ENCODE assay signal across 8 cellular contexts in the genomic region with DNA sequence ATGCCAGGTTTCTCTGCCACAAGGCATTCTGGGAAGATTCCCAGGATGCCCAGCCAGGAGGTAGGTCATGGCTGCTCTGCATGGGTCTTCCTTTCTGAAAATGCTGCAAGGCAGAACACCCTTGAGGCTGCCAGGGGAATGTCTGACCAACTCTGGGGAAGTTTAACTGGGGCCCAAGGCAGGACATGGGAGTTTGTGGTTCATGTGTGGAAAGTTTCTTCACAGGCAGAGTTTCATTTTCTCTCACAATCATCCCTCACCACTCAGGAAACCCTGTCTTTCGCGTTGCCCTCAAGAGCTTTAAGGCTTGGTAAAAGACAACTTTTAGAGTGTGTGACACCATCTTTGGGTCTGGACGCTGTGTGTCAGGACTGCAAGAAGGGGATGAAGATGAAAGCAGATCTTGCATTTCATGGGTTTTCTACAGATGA.
A peak's percentile ranks its signal among the peaks of the same experiment; 100 is the strongest.
DNase-seq lines count a peak whose midpoint lies in the region; ATAC-seq, FAIRE-seq and TF ChIP-seq lines count a peak whose summit lies in the region.

No MANE protein-coding gene starts in this region.

- H3K36me3 Mint-ChIP-seq in memory B cell = no peaks in the 10 kb centered on the region
- H3K36me3 Mint-ChIP-seq in nephron progenitor cell (ENCODE audit: low read depth) = no peaks in the 10 kb centered on the region

- in situ Hi-C loops in HepG2 (cut with HindIII; ENCODE audit: extremely low pct_ligation_motif_present, low pct_unique_long_range_greater_than_20kb) = no loop called here

- POLR2A ChIA-PET in HepG2 (lab: Yijun Ruan, JAX) = no interaction called here

- H3K4me1 ChIP-seq in adrenal gland (replicated peaks in 1 of 2) = peaks cover 17 to 24% of the 10 kb centered on the region in 2 donors
- H3K4me1 ChIP-seq in HepG2 (ENCODE audit: insufficient read depth, low read length) = no peaks in the 10 kb centered on the region

- whole genome bisulfite sequencing in adrenal gland, 4 donors = 78 to 88% (median 82%) methylated on average over 3 of the region's 3 CpGs
- WGBS in HepG2 (ENCODE audit: low lambda C conversion rate) = 100% methylated on average over 3 of the region's 3 CpGs

- DNase-seq in activated CD4-positive, alpha-beta T cell treated with anti-CD3 and anti-CD28 coated beads for 1 hour = peak; percentile 12
- DNase-seq in memory B cell (ENCODE audit: low spot score in 2 of 2) = no peak
- no peak for DNase-seq in nephron progenitor cell
- no peak for DNase-seq in adrenal gland
- DNase-seq in HepG2 (ENCODE audit: low spot score) = no peak
- no peak for DNase-seq in NCI-H146 treated with DMSO at 0.1 percent for 48 hours (lab: John Stamatoyannopoulos, UW; ENCODE audit: unreplicated experiment)

- peaks cover 13% of the 10 kb centered on the region for H3K4me1 Mint-ChIP-seq in memory B cell
- peaks cover 12% of the 10 kb centered on the region for H3K4me1 Mint-ChIP-seq in nephron progenitor cell

- FAIRE-seq in HepG2 (lab: Jason Lieb, UNC) = no peak

- no peak for TF ChIP-seq RAD21 in HepG2 (CRISPR knock-in tag; IDR thresholded peaks at IDR 0.05)

- H2AFZ ChIP-seq in HepG2 (ENCODE audit: low read length) = no peak overlapping the region

- intact Hi-C loops in adrenal gland (cut with DNase I) = no loop called here
- intact Hi-C loops in HepG2 (cut with micrococcal nuclease; ENCODE audit: unreplicated experiment) = no loop called here

- H3K27me3 ChIP-seq in adrenal gland = no peaks in the 10 kb centered on the region
- no peaks in the 10 kb centered on the region for H3K27me3 ChIP-seq in HepG2 (ENCODE audit: control insufficient read depth in 1 of 2, insufficient read depth in 2 of 2, low read length in 2 of 2)

- no peaks in the 10 kb centered on the region for H3K79me2 ChIP-seq in HepG2 (ENCODE audit: insufficient read depth, low read length)

- ATAC-seq in GM18868 (IDR thresholded peaks at IDR 0.05; ENCODE audit: unreplicated experiment) (peak; percentile 87), HG03025 (IDR thresholded peaks at IDR 0.05; ENCODE audit: low FRiP score, unreplicated experiment) (peak; percentile 67), memory B cell (ENCODE audit: low read depth) (peak; percentile 31), HepG2 (no peak)

- H3K27ac Mint-ChIP-seq in memory B cell = no peak overlapping the region
- H3K27ac Mint-ChIP-seq in nephron progenitor cell = no peak overlapping the region

- H3K9me3 ChIP-seq in adrenal gland (replicated peaks in 1 of 3) = no peaks in the 10 kb centered on the region
- no peaks in the 10 kb centered on the region for H3K9me3 ChIP-seq in HepG2 (ENCODE audit: low read length)

- H3K4me3 ChIP-seq in adrenal gland = no peak overlapping the region
- no peak overlapping the region for H3K4me3 ChIP-seq in HepG2 (replicated peaks in 1 of 3; ENCODE audit: insufficient read depth in 1 of 3, low read depth in 2 of 3, low read length in 3 of 3)

- BruUV-seq in HepG2 (replicated peaks; lab: Mats Ljungman, UMichigan) = no TSS peak

- TF ChIP-seq EP300 in HepG2 (IDR thresholded peaks at IDR 0.05; ENCODE audit: low read depth in 2 of 2, low read length in 2 of 2) (no peak), HepG2 (CRISPR knock-in tag; IDR thresholded peaks at IDR 0.05; ENCODE audit: borderline replicate concordance) (no peak)

- H3K9me3 Mint-ChIP-seq in memory B cell (no peaks in the 10 kb centered on the region), nephron progenitor cell (no peaks in the 10 kb centered on the region)

- H3K4me3 Mint-ChIP-seq in memory B cell (no peak overlapping the region), nephron progenitor cell (no peak overlapping the region)

- no peak for TF ChIP-seq CTCF in nephron progenitor cell (IDR thresholded peaks at IDR 0.05)
- TF ChIP-seq CTCF in adrenal gland (IDR thresholded peaks at IDR 0.05) = no peak
- TF ChIP-seq CTCF in HepG2 (CRISPR knock-in tag; IDR thresholded peaks at IDR 0.05) = no peak

- TF ChIP-seq POLR2A in adrenal gland (IDR thresholded peaks at IDR 0.05) = no peak
- TF ChIP-seq POLR2A in HepG2 (IDR thresholded peaks at IDR 0.05; ENCODE audit: insufficient read depth in 1 of 2, low read depth in 2 of 2, low read length in 2 of 2) = no peak

- H4K20me1 ChIP-seq in HepG2 (ENCODE audit: insufficient read depth, low read length) = no peaks in the 10 kb centered on the region

- CTCF ChIA-PET in HepG2 (lab: Yijun Ruan, JAX; ENCODE audit: low intra/inter-chr PET ratio, low total read pairs) = no interaction called here

- H3K4me2 ChIP-seq in HepG2 (ENCODE audit: low read depth, low read length) = no peak overlapping the region

- H3K27ac ChIP-seq in adrenal gland = no peak overlapping the region
- no peak overlapping the region for H3K27ac ChIP-seq in HepG2 (ENCODE audit: extremely low read length, insufficient read depth, low read length)

- H3K9ac ChIP-seq in HepG2 (ENCODE audit: insufficient read depth, low read depth, low read length) = no peak overlapping the region

- no peaks in the 10 kb centered on the region for H3K27me3 Mint-ChIP-seq in memory B cell
- no peaks in the 10 kb centered on the region for H3K27me3 Mint-ChIP-seq in nephron progenitor cell (ENCODE audit: low read depth, poor library complexity)

- H3K36me3 ChIP-seq in adrenal gland (replicated peaks in 1 of 2) (no peaks in the 10 kb centered on the region), HepG2 (replicated peaks in 1 of 2; ENCODE audit: control insufficient read depth in 1 of 2, insufficient read depth in 2 of 2, low read length in 2 of 2) (peaks cover 0 to 3% of the 10 kb centered on the region in 2 experiments; a peak in 1 of 5 replicates)

TF ChIP-seq in HepG2, 621 proteins besides CTCF, POLR2A, EP300 and RAD21:
- TF ChIP-seq ZNF33B (CRISPR knock-in tag; IDR thresholded peaks at IDR 0.05) (no peak), ARNT2 (CRISPR knock-in tag; IDR thresholded peaks at IDR 0.05; ENCODE audit: low read depth) (no peak), GABPB1 (CRISPR knock-in tag; IDR thresholded peaks at IDR 0.05) (no peak), PHB2 (IDR thresholded peaks at IDR 0.05; ENCODE audit: partially characterized antibody) (no peak), PHF8 (CRISPR knock-in tag; IDR thresholded peaks at IDR 0.05) (no peak), IRF2 (CRISPR knock-in tag; IDR thresholded peaks at IDR 0.05) (no peak), ZSCAN9 (CRISPR knock-in tag; IDR thresholded peaks at IDR 0.05; ENCODE audit: borderline replicate concordance) (no peak), TSC22D2 (CRISPR knock-in tag; IDR thresholded peaks at IDR 0.05; ENCODE audit: borderline replicate concordance) (no peak), KDM6A (CRISPR knock-in tag; IDR thresholded peaks at IDR 0.05; ENCODE audit: low read depth) (no peak), KLF15 (CRISPR knock-in tag; IDR thresholded peaks at IDR 0.05; ENCODE audit: borderline replicate concordance) (no peak), ATM (IDR thresholded peaks at IDR 0.05; ENCODE audit: borderline replicate concordance) (no peak), ZNF556 (CRISPR knock-in tag; IDR thresholded peaks at IDR 0.05; ENCODE audit: borderline replicate concordance) (no peak), SMAD3 (CRISPR knock-in tag; IDR thresholded peaks at IDR 0.05) (no peak)
- TF ChIP-seq, protein P1, sequence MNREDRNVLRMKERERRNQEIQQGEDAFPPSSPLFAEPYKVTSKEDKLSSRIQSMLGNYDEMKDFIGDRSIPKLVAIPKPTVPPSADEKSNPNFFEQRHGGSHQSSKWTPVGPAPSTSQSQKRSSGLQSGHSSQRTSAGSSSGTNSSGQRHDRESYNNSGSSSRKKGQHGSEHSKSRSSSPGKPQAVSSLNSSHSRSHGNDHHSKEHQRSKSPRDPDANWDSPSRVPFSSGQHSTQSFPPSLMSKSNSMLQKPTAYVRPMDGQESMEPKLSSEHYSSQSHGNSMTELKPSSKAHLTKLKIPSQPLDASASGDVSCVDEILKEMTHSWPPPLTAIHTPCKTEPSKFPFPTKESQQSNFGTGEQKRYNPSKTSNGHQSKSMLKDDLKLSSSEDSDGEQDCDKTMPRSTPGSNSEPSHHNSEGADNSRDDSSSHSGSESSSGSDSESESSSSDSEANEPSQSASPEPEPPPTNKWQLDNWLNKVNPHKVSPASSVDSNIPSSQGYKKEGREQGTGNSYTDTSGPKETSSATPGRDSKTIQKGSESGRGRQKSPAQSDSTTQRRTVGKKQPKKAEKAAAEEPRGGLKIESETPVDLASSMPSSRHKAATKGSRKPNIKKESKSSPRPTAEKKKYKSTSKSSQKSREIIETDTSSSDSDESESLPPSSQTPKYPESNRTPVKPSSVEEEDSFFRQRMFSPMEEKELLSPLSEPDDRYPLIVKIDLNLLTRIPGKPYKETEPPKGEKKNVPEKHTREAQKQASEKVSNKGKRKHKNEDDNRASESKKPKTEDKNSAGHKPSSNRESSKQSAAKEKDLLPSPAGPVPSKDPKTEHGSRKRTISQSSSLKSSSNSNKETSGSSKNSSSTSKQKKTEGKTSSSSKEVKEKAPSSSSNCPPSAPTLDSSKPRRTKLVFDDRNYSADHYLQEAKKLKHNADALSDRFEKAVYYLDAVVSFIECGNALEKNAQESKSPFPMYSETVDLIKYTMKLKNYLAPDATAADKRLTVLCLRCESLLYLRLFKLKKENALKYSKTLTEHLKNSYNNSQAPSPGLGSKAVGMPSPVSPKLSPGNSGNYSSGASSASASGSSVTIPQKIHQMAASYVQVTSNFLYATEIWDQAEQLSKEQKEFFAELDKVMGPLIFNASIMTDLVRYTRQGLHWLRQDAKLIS (CRISPR knock-in tag; IDR thresholded peaks at IDR 0.05) = no peak
- TF ChIP-seq, protein P2, sequence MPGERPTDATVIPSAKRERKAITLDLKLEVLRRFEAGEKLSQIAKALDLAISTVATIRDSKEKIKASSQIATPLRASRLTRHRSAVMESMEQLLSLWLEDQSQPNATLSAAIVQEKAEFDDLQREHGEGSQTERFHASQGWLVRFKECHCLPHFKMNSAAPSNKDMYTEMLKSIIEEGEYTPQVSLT (CRISPR knock-in tag; IDR thresholded peaks at IDR 0.05; ENCODE audit: borderline replicate concordance, low read depth) = no peak
TF ChIP-seq in HepG2: peak in this region for 0.
